ENCODE assay signal across 8 cellular contexts in genomic region chr17:61399131-61400057, GRCh38. TPM values are rescaled to one million over a fixed set of nuclear protein-coding genes. Genes with fewer than 3 reads are reported as not detected.
DNase-seq lines count a peak whose midpoint lies in the region; ATAC-seq, FAIRE-seq and TF ChIP-seq lines count a peak whose summit lies in the region.

Gene TBX2, plus strand, starts transcription at chr17:61399843. Its CDS starts 334 bp downstream, at chr17:61400177.

- H3K27ac ChIP-seq in pancreas, result peak within 1 kb of the TSS in 2 of 4 donors; percentile 16 to 44

- CTCF ChIA-PET in activated CD4-positive, alpha-beta memory T cell treated with anti-CD3 and anti-CD28 coated beads, Interleukin-2, amount 10 ng/mL, durations not matched to agents 7 days and 5 days (lab: Charles Lee), result no interaction called here

- POLR2A ChIA-PET in activated CD4-positive, alpha-beta memory T cell treated with anti-CD3 and anti-CD28 coated beads, Interleukin-2, amount 10 ng/mL, durations not matched to agents 7 days and 5 days (lab: Charles Lee), result interaction anchor here (1.2 kb wide), 1 partner anchor 11 kb away, joined by 3 read pairs; no protein-coding TSS in a partner anchor

- H3K4me1 ChIP-seq in pancreas, result peaks cover 0 to 25% (median 13%) of the 10 kb centered on the region in 3 donors

- peak within 1 kb of the TSS; percentile 49 for H3K4me3 Mint-ChIP-seq in activated CD4-positive, alpha-beta memory T cell treated with anti-CD3 and anti-CD28 coated beads, Interleukin-2, amount 10 ng/mL, durations not matched to agents 7 days and 5 days

- FAIRE-seq in pancreas (lab: Jason Lieb, UNC), result no peak

- peaks cover 4% of the 10 kb centered on the region for H3K36me3 Mint-ChIP-seq in activated CD4-positive, alpha-beta memory T cell treated with anti-CD3 and anti-CD28 coated beads, Interleukin-2, amount 10 ng/mL, durations not matched to agents 7 days and 5 days (ENCODE audit: low read depth)

- peak; percentile 79 for DNase-seq in AG10803 (ENCODE audit: low read depth)
- DNase-seq in HT1080 (ENCODE audit: low read depth), result peak; percentile 85
- no peak for DNase-seq in activated CD4-positive, alpha-beta memory T cell treated with anti-CD3 and anti-CD28 coated beads, Interleukin-2, amount 10 ng/mL, durations not matched to agents 7 days and 5 days
- peak; percentile 91 for DNase-seq in Right ventricle myocardium superior
- peak in 1 of 6 donors; percentile 65 for DNase-seq in pancreas

- 1 to 2% methylated on average over 78 to 97 of the region's 97 CpGs for WGBS in pancreas, 2 donors

- H3K4me3 ChIP-seq in AG10803 (ENCODE audit: low read length) (peak within 1 kb of the TSS; percentile 67), pancreas (peak within 1 kb of the TSS; percentile 10 to 62 (median 38))

- H3K9me3 ChIP-seq in pancreas, result no peaks in the 10 kb centered on the region

- TF ChIP-seq CTCF in AG10803 (conservative IDR thresholded peaks at IDR 0.05; ENCODE audit: low read length), result no peak
- no peak for TF ChIP-seq CTCF in pancreas (IDR thresholded peaks at IDR 0.05)

- H3K27ac Mint-ChIP-seq in activated CD4-positive, alpha-beta memory T cell treated with anti-CD3 and anti-CD28 coated beads, Interleukin-2, amount 10 ng/mL, durations not matched to agents 7 days and 5 days, result peak within 1 kb of the TSS; percentile 56

- intact Hi-C loops in Right ventricle myocardium superior (cut with DNase I), result loop anchor here (10.0 kb wide), 1 partner anchor 395 kb away; no protein-coding TSS in a partner anchor
- intact Hi-C loops in pancreas (cut with DNase I), result loop anchor here in 1 of 3 donors (10.0 kb wide), 1 partner anchor 395 kb away; no protein-coding TSS in a partner anchor

- H3K27me3 Mint-ChIP-seq in activated CD4-positive, alpha-beta memory T cell treated with anti-CD3 and anti-CD28 coated beads, Interleukin-2, amount 10 ng/mL, durations not matched to agents 7 days and 5 days, result peaks cover 71% of the 10 kb centered on the region

- peaks cover 0 to 45% (median 10%) of the 10 kb centered on the region in 4 donors for H3K27me3 ChIP-seq in pancreas

- no peaks in the 10 kb centered on the region for H3K9me3 Mint-ChIP-seq in activated CD4-positive, alpha-beta memory T cell treated with anti-CD3 and anti-CD28 coated beads, Interleukin-2, amount 10 ng/mL, durations not matched to agents 7 days and 5 days

- H3K4me1 Mint-ChIP-seq in activated CD4-positive, alpha-beta memory T cell treated with anti-CD3 and anti-CD28 coated beads, Interleukin-2, amount 10 ng/mL, durations not matched to agents 7 days and 5 days, result peaks cover 34% of the 10 kb centered on the region

- ATAC-seq in Right ventricle myocardium superior (ENCODE audit: poor library complexity) (peak; percentile 70), pancreas (peak; percentile 15 to 35 (median 26)), GM21576 (IDR thresholded peaks at IDR 0.05; ENCODE audit: unreplicated experiment) (no peak), GM18517 (IDR thresholded peaks at IDR 0.05; ENCODE audit: unreplicated experiment) (no peak), HG03135 (IDR thresholded peaks at IDR 0.05; ENCODE audit: unreplicated experiment) (no peak)

- no peaks in the 10 kb centered on the region for H3K36me3 ChIP-seq in pancreas

RNA-seq across cellular contexts. Expression of gene TBX2, which starts in this region (rescaled TPM):
- total RNA-seq in HT1080 (2014; rRNA removed; shearing (Covaris generic)), result 1.8 and 2.1 TPM in 2 replicates
- polyA plus RNA-seq in HT1080 (2015; cell fraction: cytosol; rRNA removed), result 2.5 and 3.0 TPM in 2 replicates
- 3.4 and 5.1 TPM in 2 replicates for polyA plus RNA-seq in HT1080 (2015; cell fraction: nucleus; rRNA removed)
- total RNA-seq in activated CD4-positive, alpha-beta memory T cell treated with anti-CD3 and anti-CD28 coated beads, Interleukin-2, amount 10 ng/mL, durations not matched to agents 7 days and 5 days, result not detected
- total RNA-seq in Right ventricle myocardium superior (13.1 TPM), pancreas (1 to 10 TPM; 1.2 to 9.7 (median 2.3) TPM)
- 10 to 100 TPM in 1 of 2 donors, 1 to 10 TPM in 1; 5.9 to 12.1 TPM for polyA plus RNA-seq in pancreas

Comparison
In these comparisons a context has a peak if more than half of its experiments do, and no peak if none do; other contexts are left out.
1. ATAC-seq: peak in Right ventricle myocardium superior (single experiment) and pancreas (4 of 4); none in GM21576 (single experiment), GM18517 (single experiment) and HG03135 (single experiment).